12 cellular contexts compared by ENCODE assay signal in genomic region chr5:65126192-65126591, GRCh38.
DNase-seq lines count a peak whose midpoint lies in the region; ATAC-seq and TF ChIP-seq lines count a peak whose summit lies in the region.
"Had no signal": no experiment of that assay in that cellular context is flagged by ENCODE, and none has a peak within 500 bp of the region (broad histone marks: within the 10 kb centered on the region; RNA-seq: fewer than 3 reads in every experiment).

No MANE protein-coding gene starts in this region.

- TF ChIP-seq CTCF in GM23338 (conservative IDR thresholded peaks at IDR 0.05; ENCODE audit: low read depth in 2 of 2), result no peak
- TF ChIP-seq CTCF in esophagus muscularis mucosa (IDR thresholded peaks at IDR 0.05), result no peak
- TF ChIP-seq CTCF in osteoblast (IDR thresholded peaks at IDR 0.05; ENCODE audit: extremely low read depth, low read depth, low read length), result no peak
- TF ChIP-seq CTCF in nephron progenitor cell (IDR thresholded peaks at IDR 0.05), result no peak

- H2AFZ ChIP-seq in GM23338 (peak overlapping the region; percentile 76; the same call in 1 of the 2 replicates), osteoblast (ENCODE audit: low read length) (peak overlapping the region; percentile 84)

- H3K27ac ChIP-seq in GM23338 (ENCODE audit: low read depth), result no peak overlapping the region
- peak overlapping the region; percentile 74 to 83 (median 78) for H3K27ac ChIP-seq in esophagus muscularis mucosa (replicated peaks in 1 of 4)
- peak overlapping the region; percentile 94 for H3K27ac ChIP-seq in osteoblast (ENCODE audit: low read depth, low read length)
- H3K27ac ChIP-seq: upper lobe of right lung had no signal

- H3K4me3 ChIP-seq in GM23338, result no peak overlapping the region
- H3K4me3 ChIP-seq in esophagus muscularis mucosa, result peak overlapping the region in 3 of 4 donors; percentile 8 to 29 (median 27)
- H3K4me3 ChIP-seq in osteoblast (ENCODE audit: insufficient read depth, low read length), result peak overlapping the region; percentile 24
- H3K4me3 ChIP-seq: upper lobe of right lung had no signal

- H3K9me3 Mint-ChIP-seq in GM23338, result no peaks in the 10 kb centered on the region
- H3K9me3 Mint-ChIP-seq in nephron progenitor cell, result peaks cover 3% of the 10 kb centered on the region
- no peaks in the 10 kb centered on the region for H3K9me3 Mint-ChIP-seq in activated naive CD4-positive, alpha-beta T cell treated with anti-CD3 and anti-CD28 coated beads, Interleukin-2, amount 50 U/mL, for 72 hours
- peaks cover under 1% of the 10 kb centered on the region for H3K9me3 Mint-ChIP-seq in activated CD4-positive, alpha-beta T cell treated with anti-CD3 and anti-CD28 coated beads, Interleukin-2, amount 10 ng/mL, durations not matched to agents 7 days and 5 days
- H3K9me3 Mint-ChIP-seq: activated B cell treated with CpG ODN at 0.5 μM for 24 hours; central memory CD8-positive, alpha-beta T cell had no signal

- no peaks in the 10 kb centered on the region for H3F3A ChIP-seq in GM23338 (replicated peaks; ENCODE audit: low read depth)

- H3K4me1 ChIP-seq in GM23338 (ENCODE audit: insufficient read depth) (no peaks in the 10 kb centered on the region; the same call in none of the 2 replicates), esophagus muscularis mucosa (peaks cover 11 to 50% (median 43%) of the 10 kb centered on the region in 4 donors), osteoblast (ENCODE audit: insufficient read depth, low read length) (peaks cover 37% of the 10 kb centered on the region)
- H3K4me1 ChIP-seq: upper lobe of right lung had no signal

- POLR2A ChIA-PET in activated CD4-positive, alpha-beta T cell treated with anti-CD3 and anti-CD28 coated beads, Interleukin-2, amount 10 ng/mL, durations not matched to agents 7 days and 5 days (lab: Charles Lee), result no interaction called here

- H3K79me2 ChIP-seq in GM23338 (replicated peaks; ENCODE audit: insufficient read depth) (no peaks in the 10 kb centered on the region), osteoblast (ENCODE audit: insufficient read depth, low read length) (no peaks in the 10 kb centered on the region)

- H3K36me3 Mint-ChIP-seq in GM23338 (ENCODE audit: low read depth) (no peaks in the 10 kb centered on the region), nephron progenitor cell (ENCODE audit: low read depth) (no peaks in the 10 kb centered on the region)
- H3K36me3 Mint-ChIP-seq in activated naive CD4-positive, alpha-beta T cell treated with anti-CD3 and anti-CD28 coated beads, Interleukin-2, amount 50 U/mL, for 72 hours, result no peaks in the 10 kb centered on the region
- H3K36me3 Mint-ChIP-seq in activated CD4-positive, alpha-beta T cell treated with anti-CD3 and anti-CD28 coated beads, Interleukin-2, amount 10 ng/mL, durations not matched to agents 7 days and 5 days (ENCODE audit: low read depth), result no peaks in the 10 kb centered on the region

- no peak overlapping the region for H3K4me3 Mint-ChIP-seq in GM23338
- H3K4me3 Mint-ChIP-seq in nephron progenitor cell, result no peak overlapping the region
- H3K4me3 Mint-ChIP-seq in activated CD4-positive, alpha-beta T cell treated with anti-CD3 and anti-CD28 coated beads, Interleukin-2, amount 10 ng/mL, durations not matched to agents 7 days and 5 days, result no peak overlapping the region
- H3K4me3 Mint-ChIP-seq: activated B cell treated with CpG ODN at 0.5 μM for 24 hours; central memory CD8-positive, alpha-beta T cell had no signal

- H3K9me3 ChIP-seq in esophagus muscularis mucosa (no peaks in the 10 kb centered on the region), osteoblast (ENCODE audit: low read depth, low read length) (no peaks in the 10 kb centered on the region)
- H3K9me3 ChIP-seq: upper lobe of right lung had no signal

- H3K9me2 ChIP-seq in GM23338 (ENCODE audit: insufficient read depth), result peaks cover 12% of the 10 kb centered on the region; the same call in 1 of the 2 replicates

- CTCF ChIA-PET in activated CD4-positive, alpha-beta T cell treated with anti-CD3 and anti-CD28 coated beads, Interleukin-2, amount 10 ng/mL, durations not matched to agents 7 days and 5 days (lab: Charles Lee), result interaction anchor here (1.8 kb wide), 1 partner anchor 24 kb away, joined by 5 read pairs; no protein-coding TSS in a partner anchor

- H3K36me3 ChIP-seq in GM23338 (ENCODE audit: insufficient read depth) (no peaks in the 10 kb centered on the region), esophagus muscularis mucosa (no peaks in the 10 kb centered on the region), osteoblast (ENCODE audit: insufficient read depth, low read length) (no peaks in the 10 kb centered on the region)
- H3K36me3 ChIP-seq: upper lobe of right lung had no signal

- no peak for TF ChIP-seq EP300 in esophagus muscularis mucosa (IDR thresholded peaks at IDR 0.05)

- no peak for DNase-seq in GM23338 (ENCODE audit: low spot score)
- DNase-seq in NCI-H69 (lab: John Stamatoyannopoulos, UW), result peak; percentile 94
- DNase-seq in esophagus muscularis mucosa (ENCODE audit: extremely low spot score), result no peak
- DNase-seq in osteoblast (ENCODE audit: insufficient read length, low spot score, missing footprints), result peak; percentile 59
- DNase-seq in nephron progenitor cell, result no peak
- no peak for DNase-seq in activated naive CD4-positive, alpha-beta T cell treated with anti-CD3 and anti-CD28 coated beads, Interleukin-2, amount 50 U/mL, for 72 hours (ENCODE audit: low spot score in 2 of 2)
- DNase-seq in NCI-H1436 (lab: John Stamatoyannopoulos, UW), result no peak
- no peak for DNase-seq in activated CD4-positive, alpha-beta T cell treated with anti-CD3 and anti-CD28 coated beads, Interleukin-2, amount 10 ng/mL, durations not matched to agents 7 days and 5 days
- DNase-seq: activated B cell treated with CpG ODN at 0.5 μM for 24 hours, NCI-H1048, upper lobe of right lung had no signal

- no peak overlapping the region; the same call in 1 of the 2 replicates for H3K4me2 ChIP-seq in GM23338
- H3K4me2 ChIP-seq in osteoblast (ENCODE audit: insufficient read depth, low read length), result peak overlapping the region; percentile 56

- 50% methylated on average over 2 of the region's 8 CpGs for WGBS in esophagus muscularis mucosa

- peak; percentile 64 for ATAC-seq in GM23338
- no peak for ATAC-seq in activated naive CD4-positive, alpha-beta T cell treated with anti-CD3 and anti-CD28 coated beads, Interleukin-2, amount 50 U/mL, for 72 hours
- ATAC-seq: upper lobe of right lung had no signal

- no peaks in the 10 kb centered on the region for H3K27me3 Mint-ChIP-seq in GM23338 (ENCODE audit: insufficient read depth, low read depth, poor library complexity)
- H3K27me3 Mint-ChIP-seq in nephron progenitor cell (ENCODE audit: low read depth, poor library complexity), result peaks cover 3% of the 10 kb centered on the region
- H3K27me3 Mint-ChIP-seq in activated CD4-positive, alpha-beta T cell treated with anti-CD3 and anti-CD28 coated beads, Interleukin-2, amount 10 ng/mL, durations not matched to agents 7 days and 5 days, result no peaks in the 10 kb centered on the region
- H3K27me3 Mint-ChIP-seq: activated B cell treated with CpG ODN at 0.5 μM for 24 hours; central memory CD8-positive, alpha-beta T cell had no signal

- no peaks in the 10 kb centered on the region for H4K20me1 ChIP-seq in GM23338 (replicated peaks; ENCODE audit: insufficient read depth)
- no peaks in the 10 kb centered on the region for H4K20me1 ChIP-seq in osteoblast (ENCODE audit: insufficient read depth, low read length)

- H3K27me3 ChIP-seq in GM23338 (ENCODE audit: insufficient read depth) (no peaks in the 10 kb centered on the region), esophagus muscularis mucosa (no peaks in the 10 kb centered on the region), osteoblast (ENCODE audit: insufficient read depth, low read length) (no peaks in the 10 kb centered on the region)
- H3K27me3 ChIP-seq: upper lobe of right lung had no signal

- H3K4me1 Mint-ChIP-seq in GM23338, result peaks cover 21% of the 10 kb centered on the region
- peaks cover 33% of the 10 kb centered on the region for H3K4me1 Mint-ChIP-seq in nephron progenitor cell
- no peaks in the 10 kb centered on the region for H3K4me1 Mint-ChIP-seq in activated CD4-positive, alpha-beta T cell treated with anti-CD3 and anti-CD28 coated beads, Interleukin-2, amount 10 ng/mL, durations not matched to agents 7 days and 5 days
- H3K4me1 Mint-ChIP-seq: activated B cell treated with CpG ODN at 0.5 μM for 24 hours; central memory CD8-positive, alpha-beta T cell had no signal

- no peak overlapping the region for H3K27ac Mint-ChIP-seq in GM23338
- no peak overlapping the region for H3K27ac Mint-ChIP-seq in nephron progenitor cell
- H3K27ac Mint-ChIP-seq in activated naive CD4-positive, alpha-beta T cell treated with anti-CD3 and anti-CD28 coated beads, Interleukin-2, amount 50 U/mL, for 72 hours, result no peak overlapping the region
- no peak overlapping the region for H3K27ac Mint-ChIP-seq in activated CD4-positive, alpha-beta T cell treated with anti-CD3 and anti-CD28 coated beads, Interleukin-2, amount 10 ng/mL, durations not matched to agents 7 days and 5 days
- H3K27ac Mint-ChIP-seq: activated B cell treated with CpG ODN at 0.5 μM for 24 hours had no signal

- no peak for TF ChIP-seq POLR2A in esophagus muscularis mucosa (IDR thresholded peaks at IDR 0.05; ENCODE audit: low read depth)

- intact Hi-C loops in esophagus muscularis mucosa (cut with DNase I), result no loop called here

TF ChIP-seq in GM23338, 12 proteins besides CTCF, POLR2A, EP300 and RAD21 (continues in another document):
- no peak for TF ChIP-seq ETS1 (IDR thresholded peaks at IDR 0.05)
- TF ChIP-seq CREB1 (CRISPR knock-in tag; IDR thresholded peaks at IDR 0.05; ENCODE audit: low read depth), result no peak

Comparison
In these comparisons a context has a peak if more than half of its experiments do, and no peak if none do; other contexts are left out.
1. DNase-seq: peak in NCI-H69 (single experiment) and osteoblast (single experiment); none in GM23338 (single experiment), esophagus muscularis mucosa (single experiment), nephron progenitor cell (single experiment), activated naive CD4-positive, alpha-beta T cell treated with anti-CD3 and anti-CD28 coated beads, Interleukin-2, amount 50 U/mL, for 72 hours (0 of 2), NCI-H1436 (single experiment) and activated CD4-positive, alpha-beta T cell treated with anti-CD3 and anti-CD28 coated beads, Interleukin-2, amount 10 ng/mL, durations not matched to agents 7 days and 5 days (single experiment).